ENCODE assay signal across 13 cellular contexts in genomic region chr15:48868549-48868948, GRCh38. TPM values are rescaled to one million over a fixed set of nuclear protein-coding genes. Genes with fewer than 3 reads are reported as not detected.
DNase-seq lines count a peak whose midpoint lies in the region; ATAC-seq and TF ChIP-seq lines count a peak whose summit lies in the region.
"Had no signal": no experiment of that assay in that cellular context is flagged by ENCODE, and none has a peak within 500 bp of the region (broad histone marks: within the 10 kb centered on the region; RNA-seq: fewer than 3 reads in every experiment).

No MANE protein-coding gene starts in this region.

- TF ChIP-seq CTCF in astrocyte of the spinal cord (IDR thresholded peaks at IDR 0.05; ENCODE audit: low read depth, low read length) (no peak), vagina (IDR thresholded peaks at IDR 0.05) (no peak)

- peak; percentile 41 for DNase-seq in D341Med (ENCODE audit: low spot score)
- peak; percentile 14 for DNase-seq in MV-4-11 (lab: John Stamatoyannopoulos, UW)
- DNase-seq in astrocyte of the spinal cord (ENCODE audit: low read depth, low spot score): peak; percentile 67
- DNase-seq in kidney tubule cell (ENCODE audit: low spot score): peak; percentile 64
- no peak for DNase-seq in vagina (ENCODE audit: extremely low spot score in 2 of 2)
- DNase-seq in effector memory CD8-positive, alpha-beta T cell: no peak
- DNase-seq in activated CD4-positive, alpha-beta T cell treated with anti-CD3 and anti-CD28 coated beads, Interleukin-2, amount 50 U/mL, for 4 hours: no peak
- DNase-seq: aorta, gastrocnemius medialis, lower lobe of right lung, NCI-H774 had no signal

- H3K27me3 Mint-ChIP-seq in effector memory CD8-positive, alpha-beta T cell: peaks cover 48 to 64% of the 10 kb centered on the region in 2 donors

- H3K9me3 ChIP-seq in vagina: no peaks in the 10 kb centered on the region
- H3K9me3 ChIP-seq: gastrocnemius medialis, lower lobe of right lung had no signal

- no peaks in the 10 kb centered on the region for H3K36me3 ChIP-seq in vagina
- H3K36me3 ChIP-seq: gastrocnemius medialis, lower lobe of right lung had no signal

- H3K27ac Mint-ChIP-seq in effector memory CD8-positive, alpha-beta T cell: no peak overlapping the region

- no peaks in the 10 kb centered on the region for H3K4me1 Mint-ChIP-seq in effector memory CD8-positive, alpha-beta T cell (ENCODE audit: low read depth in 2 of 2)

- H3K4me3 ChIP-seq in astrocyte of the spinal cord (ENCODE audit: low read depth, low read length) (no peak overlapping the region), vagina (no peak overlapping the region)
- H3K4me3 ChIP-seq: gastrocnemius medialis, lower lobe of right lung had no signal

- no peak overlapping the region for H3K27ac ChIP-seq in vagina
- H3K27ac ChIP-seq: gastrocnemius medialis, lower lobe of right lung, parathyroid adenoma had no signal

- intact Hi-C loops in vagina (cut with DNase I): loop anchor here (10.0 kb wide), 1 partner anchor 276 kb away; no protein-coding TSS in a partner anchor

- no peak overlapping the region for H3K4me3 Mint-ChIP-seq in effector memory CD8-positive, alpha-beta T cell

- TF ChIP-seq POLR2A in vagina (IDR thresholded peaks at IDR 0.05): no peak

- H3K27me3 ChIP-seq in vagina: no peaks in the 10 kb centered on the region
- H3K27me3 ChIP-seq: gastrocnemius medialis had no signal

- H3K36me3 Mint-ChIP-seq in effector memory CD8-positive, alpha-beta T cell (ENCODE audit: insufficient read depth): no peaks in the 10 kb centered on the region

- H3K9me3 Mint-ChIP-seq in effector memory CD8-positive, alpha-beta T cell: no peaks in the 10 kb centered on the region

- no peak for ATAC-seq in HG03439 (IDR thresholded peaks at IDR 0.05; ENCODE audit: unreplicated experiment)
- no peak for ATAC-seq in effector memory CD8-positive, alpha-beta T cell (replicated peaks)
- ATAC-seq: gastrocnemius medialis had no signal

- in situ Hi-C loops in astrocyte of the spinal cord (cut with HindIII; ENCODE audit: low sequenced_read_pairs): no loop called here

- no peaks in the 10 kb centered on the region for H3K4me1 ChIP-seq in vagina
- H3K4me1 ChIP-seq: gastrocnemius medialis, parathyroid adenoma had no signal

RNA-seq across cellular contexts. Expression of gene EID1, which starts 9.4 kb away (rescaled TPM):
- 175 TPM for total RNA-seq in vagina

RNA-seq across cellular contexts. Expression of gene CEP152, which starts 57.7 kb away (rescaled TPM):
- 4.4 TPM for total RNA-seq in vagina

Comparison
In these comparisons a context has a peak if more than half of its experiments do, and no peak if none do; other contexts are left out.
1. DNase-seq: peak in D341Med (single experiment), MV-4-11 (single experiment), astrocyte of the spinal cord (single experiment) and kidney tubule cell (single experiment); none in vagina (0 of 2), effector memory CD8-positive, alpha-beta T cell (0 of 3) and activated CD4-positive, alpha-beta T cell treated with anti-CD3 and anti-CD28 coated beads, Interleukin-2, amount 50 U/mL, for 4 hours (0 of 2).